In the genomic region with DNA sequence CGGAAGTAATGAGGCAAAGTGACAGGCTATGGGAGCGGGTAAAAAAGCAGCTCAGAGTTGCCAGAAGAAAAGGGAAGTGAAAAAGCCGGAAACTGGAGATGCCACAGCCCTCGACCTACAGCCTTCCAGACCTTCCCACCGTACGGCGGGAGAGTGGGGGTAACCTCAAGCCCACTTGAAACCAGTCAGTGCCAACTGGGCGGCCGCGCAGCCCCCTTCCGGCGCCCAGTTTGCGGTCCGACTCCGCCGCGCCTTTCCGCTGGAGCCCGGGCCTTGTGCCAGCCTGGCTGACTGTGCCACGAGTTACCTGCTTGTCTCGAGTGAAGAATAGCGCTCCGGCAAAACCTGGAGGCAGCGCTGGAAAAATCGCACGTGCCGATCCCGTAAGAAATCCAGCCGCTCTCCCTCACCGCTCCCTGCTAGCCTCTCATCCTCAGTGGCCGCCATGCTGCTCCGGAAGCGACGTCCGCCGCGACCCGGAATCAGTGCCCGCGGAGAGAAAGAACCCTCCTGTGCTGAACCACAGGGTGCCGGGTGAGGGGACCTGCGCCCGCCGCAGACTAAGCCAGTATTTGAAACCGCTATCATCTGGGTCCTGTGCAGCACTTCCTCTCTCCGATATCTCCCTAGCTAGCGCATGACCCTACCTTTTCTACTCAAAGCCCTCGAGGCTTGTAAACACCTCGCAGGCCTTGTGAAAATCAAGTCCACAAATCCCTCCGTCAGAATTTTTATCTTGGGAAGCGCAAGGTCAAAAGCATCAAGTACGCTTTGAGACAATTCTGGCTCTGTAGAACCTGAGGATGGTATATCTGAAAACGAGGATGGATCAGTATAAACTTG, we compare ENCODE assay signal across 1 cellular context.
TF ChIP-seq lines count a peak whose summit lies in the region.

A gene (minus strand): TSS at position 473 of the 843 bp plus-strand sequence. CDS start 26 bp downstream, at position 447.

TF ChIP-seq in HEK293, 187 proteins besides CTCF, POLR2A, EP300 and RAD21 (continued from another document and continues in another):
- TF ChIP-seq, protein P1, sequence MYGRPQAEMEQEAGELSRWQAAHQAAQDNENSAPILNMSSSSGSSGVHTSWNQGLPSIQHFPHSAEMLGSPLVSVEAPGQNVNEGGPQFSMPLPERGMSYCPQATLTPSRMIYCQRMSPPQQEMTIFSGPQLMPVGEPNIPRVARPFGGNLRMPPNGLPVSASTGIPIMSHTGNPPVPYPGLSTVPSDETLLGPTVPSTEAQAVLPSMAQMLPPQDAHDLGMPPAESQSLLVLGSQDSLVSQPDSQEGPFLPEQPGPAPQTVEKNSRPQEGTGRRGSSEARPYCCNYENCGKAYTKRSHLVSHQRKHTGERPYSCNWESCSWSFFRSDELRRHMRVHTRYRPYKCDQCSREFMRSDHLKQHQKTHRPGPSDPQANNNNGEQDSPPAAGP (tag by site-specific recombination; IDR thresholded peaks at IDR 0.05): no peak
- TF ChIP-seq ZNF302 (tag by site-specific recombination; IDR thresholded peaks at IDR 0.05; ENCODE audit: low read depth): no peak
- peak; percentile 66 for TF ChIP-seq ZNF629 (tag by site-specific recombination; IDR thresholded peaks at IDR 0.05)
- TF ChIP-seq ZBTB1 (tag by site-specific recombination; IDR thresholded peaks at IDR 0.05): no peak
- peak; percentile 69 for TF ChIP-seq SP2 (tag by site-specific recombination; IDR thresholded peaks at IDR 0.05)
- TF ChIP-seq, protein P2, sequence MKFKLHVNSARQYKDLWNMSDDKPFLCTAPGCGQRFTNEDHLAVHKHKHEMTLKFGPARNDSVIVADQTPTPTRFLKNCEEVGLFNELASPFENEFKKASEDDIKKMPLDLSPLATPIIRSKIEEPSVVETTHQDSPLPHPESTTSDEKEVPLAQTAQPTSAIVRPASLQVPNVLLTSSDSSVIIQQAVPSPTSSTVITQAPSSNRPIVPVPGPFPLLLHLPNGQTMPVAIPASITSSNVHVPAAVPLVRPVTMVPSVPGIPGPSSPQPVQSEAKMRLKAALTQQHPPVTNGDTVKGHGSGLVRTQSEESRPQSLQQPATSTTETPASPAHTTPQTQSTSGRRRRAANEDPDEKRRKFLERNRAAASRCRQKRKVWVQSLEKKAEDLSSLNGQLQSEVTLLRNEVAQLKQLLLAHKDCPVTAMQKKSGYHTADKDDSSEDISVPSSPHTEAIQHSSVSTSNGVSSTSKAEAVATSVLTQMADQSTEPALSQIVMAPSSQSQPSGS (tag by site-specific recombination; IDR thresholded peaks at IDR 0.05; ENCODE audit: low read depth): no peak
- TF ChIP-seq ZBTB8A (tag by site-specific recombination; IDR thresholded peaks at IDR 0.05): peak; percentile 100
- TF ChIP-seq WT1 (tag by site-specific recombination; IDR thresholded peaks at IDR 0.05): no peak; the same call in 1 of the 2 replicates
- TF ChIP-seq, protein P3, sequence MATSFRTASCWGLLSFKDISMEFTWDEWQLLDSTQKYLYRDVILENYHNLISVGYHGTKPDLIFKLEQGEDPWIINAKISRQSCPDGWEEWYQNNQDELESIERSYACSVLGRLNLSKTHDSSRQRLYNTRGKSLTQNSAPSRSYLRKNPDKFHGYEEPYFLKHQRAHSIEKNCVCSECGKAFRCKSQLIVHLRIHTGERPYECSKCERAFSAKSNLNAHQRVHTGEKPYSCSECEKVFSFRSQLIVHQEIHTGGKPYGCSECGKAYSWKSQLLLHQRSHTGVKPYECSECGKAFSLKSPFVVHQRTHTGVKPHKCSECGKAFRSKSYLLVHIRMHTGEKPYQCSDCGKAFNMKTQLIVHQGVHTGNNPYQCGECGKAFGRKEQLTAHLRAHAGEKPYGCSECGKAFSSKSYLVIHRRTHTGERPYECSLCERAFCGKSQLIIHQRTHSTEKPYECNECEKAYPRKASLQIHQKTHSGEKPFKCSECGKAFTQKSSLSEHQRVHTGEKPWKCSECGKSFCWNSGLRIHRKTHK (tag by site-specific recombination; IDR thresholded peaks at IDR 0.05): no peak
- TF ChIP-seq ZNF76 (tag by site-specific recombination; IDR thresholded peaks at IDR 0.05; ENCODE audit: borderline replicate concordance, low read depth): peak; percentile 52; the same call in 1 of the 2 replicates
- TF ChIP-seq ZNF660 (tag by site-specific recombination; IDR thresholded peaks at IDR 0.05): peak; percentile 83
- TF ChIP-seq ZNF341 (tag by site-specific recombination; IDR thresholded peaks at IDR 0.05; ENCODE audit: low read depth): peak; percentile 13; the same call in 1 of the 2 replicates
- TF ChIP-seq, protein P4, sequence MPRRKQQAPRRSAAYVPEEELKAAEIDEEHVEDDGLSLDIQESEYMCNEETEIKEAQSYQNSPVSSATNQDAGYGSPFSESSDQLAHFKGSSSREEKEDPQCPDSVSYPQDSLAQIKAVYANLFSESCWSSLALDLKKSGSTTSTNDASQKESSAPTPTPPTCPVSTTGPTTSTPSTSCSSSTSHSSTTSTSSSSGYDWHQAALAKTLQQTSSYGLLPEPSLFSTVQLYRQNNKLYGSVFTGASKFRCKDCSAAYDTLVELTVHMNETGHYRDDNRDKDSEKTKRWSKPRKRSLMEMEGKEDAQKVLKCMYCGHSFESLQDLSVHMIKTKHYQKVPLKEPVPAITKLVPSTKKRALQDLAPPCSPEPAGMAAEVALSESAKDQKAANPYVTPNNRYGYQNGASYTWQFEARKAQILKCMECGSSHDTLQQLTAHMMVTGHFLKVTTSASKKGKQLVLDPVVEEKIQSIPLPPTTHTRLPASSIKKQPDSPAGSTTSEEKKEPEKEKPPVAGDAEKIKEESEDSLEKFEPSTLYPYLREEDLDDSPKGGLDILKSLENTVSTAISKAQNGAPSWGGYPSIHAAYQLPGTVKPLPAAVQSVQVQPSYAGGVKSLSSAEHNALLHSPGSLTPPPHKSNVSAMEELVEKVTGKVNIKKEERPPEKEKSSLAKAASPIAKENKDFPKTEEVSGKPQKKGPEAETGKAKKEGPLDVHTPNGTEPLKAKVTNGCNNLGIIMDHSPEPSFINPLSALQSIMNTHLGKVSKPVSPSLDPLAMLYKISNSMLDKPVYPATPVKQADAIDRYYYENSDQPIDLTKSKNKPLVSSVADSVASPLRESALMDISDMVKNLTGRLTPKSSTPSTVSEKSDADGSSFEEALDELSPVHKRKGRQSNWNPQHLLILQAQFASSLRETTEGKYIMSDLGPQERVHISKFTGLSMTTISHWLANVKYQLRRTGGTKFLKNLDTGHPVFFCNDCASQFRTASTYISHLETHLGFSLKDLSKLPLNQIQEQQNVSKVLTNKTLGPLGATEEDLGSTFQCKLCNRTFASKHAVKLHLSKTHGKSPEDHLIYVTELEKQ (tag by site-specific recombination; IDR thresholded peaks at IDR 0.05; ENCODE audit: borderline replicate concordance): no peak
- 0 out of 2 replicates have a peak, but pooled peaks have one; percentile 61 for TF ChIP-seq HOXD13 (CRISPR knock-in tag; IDR thresholded peaks at IDR 0.05; ENCODE audit: borderline replicate concordance)
- peak; percentile 72; the same call in 1 of the 2 replicates for TF ChIP-seq ZBTB20 (tag by site-specific recombination; IDR thresholded peaks at IDR 0.05)
- TF ChIP-seq ZNF140 (tag by site-specific recombination; IDR thresholded peaks at IDR 0.05): no peak
- TF ChIP-seq, protein P5, sequence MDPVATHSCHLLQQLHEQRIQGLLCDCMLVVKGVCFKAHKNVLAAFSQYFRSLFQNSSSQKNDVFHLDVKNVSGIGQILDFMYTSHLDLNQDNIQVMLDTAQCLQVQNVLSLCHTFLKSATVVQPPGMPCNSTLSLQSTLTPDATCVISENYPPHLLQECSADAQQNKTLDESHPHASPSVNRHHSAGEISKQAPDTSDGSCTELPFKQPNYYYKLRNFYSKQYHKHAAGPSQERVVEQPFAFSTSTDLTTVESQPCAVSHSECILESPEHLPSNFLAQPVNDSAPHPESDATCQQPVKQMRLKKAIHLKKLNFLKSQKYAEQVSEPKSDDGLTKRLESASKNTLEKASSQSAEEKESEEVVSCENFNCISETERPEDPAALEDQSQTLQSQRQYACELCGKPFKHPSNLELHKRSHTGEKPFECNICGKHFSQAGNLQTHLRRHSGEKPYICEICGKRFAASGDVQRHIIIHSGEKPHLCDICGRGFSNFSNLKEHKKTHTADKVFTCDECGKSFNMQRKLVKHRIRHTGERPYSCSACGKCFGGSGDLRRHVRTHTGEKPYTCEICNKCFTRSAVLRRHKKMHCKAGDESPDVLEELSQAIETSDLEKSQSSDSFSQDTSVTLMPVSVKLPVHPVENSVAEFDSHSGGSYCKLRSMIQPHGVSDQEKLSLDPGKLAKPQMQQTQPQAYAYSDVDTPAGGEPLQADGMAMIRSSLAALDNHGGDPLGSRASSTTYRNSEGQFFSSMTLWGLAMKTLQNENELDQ (tag by site-specific recombination; IDR thresholded peaks at IDR 0.05; ENCODE audit: low read depth): no peak
- 0 out of 2 replicates have a peak, but pooled peaks have one; percentile 8 for TF ChIP-seq ZNF184 (tag by site-specific recombination; IDR thresholded peaks at IDR 0.05)
- TF ChIP-seq, protein P6, sequence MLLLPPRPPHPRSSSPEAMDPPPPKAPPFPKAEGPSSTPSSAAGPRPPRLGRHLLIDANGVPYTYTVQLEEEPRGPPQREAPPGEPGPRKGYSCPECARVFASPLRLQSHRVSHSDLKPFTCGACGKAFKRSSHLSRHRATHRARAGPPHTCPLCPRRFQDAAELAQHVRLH (tag by site-specific recombination; IDR thresholded peaks at IDR 0.05): peak; percentile 68; the same call in 1 of the 2 replicates
- TF ChIP-seq, protein P7, sequence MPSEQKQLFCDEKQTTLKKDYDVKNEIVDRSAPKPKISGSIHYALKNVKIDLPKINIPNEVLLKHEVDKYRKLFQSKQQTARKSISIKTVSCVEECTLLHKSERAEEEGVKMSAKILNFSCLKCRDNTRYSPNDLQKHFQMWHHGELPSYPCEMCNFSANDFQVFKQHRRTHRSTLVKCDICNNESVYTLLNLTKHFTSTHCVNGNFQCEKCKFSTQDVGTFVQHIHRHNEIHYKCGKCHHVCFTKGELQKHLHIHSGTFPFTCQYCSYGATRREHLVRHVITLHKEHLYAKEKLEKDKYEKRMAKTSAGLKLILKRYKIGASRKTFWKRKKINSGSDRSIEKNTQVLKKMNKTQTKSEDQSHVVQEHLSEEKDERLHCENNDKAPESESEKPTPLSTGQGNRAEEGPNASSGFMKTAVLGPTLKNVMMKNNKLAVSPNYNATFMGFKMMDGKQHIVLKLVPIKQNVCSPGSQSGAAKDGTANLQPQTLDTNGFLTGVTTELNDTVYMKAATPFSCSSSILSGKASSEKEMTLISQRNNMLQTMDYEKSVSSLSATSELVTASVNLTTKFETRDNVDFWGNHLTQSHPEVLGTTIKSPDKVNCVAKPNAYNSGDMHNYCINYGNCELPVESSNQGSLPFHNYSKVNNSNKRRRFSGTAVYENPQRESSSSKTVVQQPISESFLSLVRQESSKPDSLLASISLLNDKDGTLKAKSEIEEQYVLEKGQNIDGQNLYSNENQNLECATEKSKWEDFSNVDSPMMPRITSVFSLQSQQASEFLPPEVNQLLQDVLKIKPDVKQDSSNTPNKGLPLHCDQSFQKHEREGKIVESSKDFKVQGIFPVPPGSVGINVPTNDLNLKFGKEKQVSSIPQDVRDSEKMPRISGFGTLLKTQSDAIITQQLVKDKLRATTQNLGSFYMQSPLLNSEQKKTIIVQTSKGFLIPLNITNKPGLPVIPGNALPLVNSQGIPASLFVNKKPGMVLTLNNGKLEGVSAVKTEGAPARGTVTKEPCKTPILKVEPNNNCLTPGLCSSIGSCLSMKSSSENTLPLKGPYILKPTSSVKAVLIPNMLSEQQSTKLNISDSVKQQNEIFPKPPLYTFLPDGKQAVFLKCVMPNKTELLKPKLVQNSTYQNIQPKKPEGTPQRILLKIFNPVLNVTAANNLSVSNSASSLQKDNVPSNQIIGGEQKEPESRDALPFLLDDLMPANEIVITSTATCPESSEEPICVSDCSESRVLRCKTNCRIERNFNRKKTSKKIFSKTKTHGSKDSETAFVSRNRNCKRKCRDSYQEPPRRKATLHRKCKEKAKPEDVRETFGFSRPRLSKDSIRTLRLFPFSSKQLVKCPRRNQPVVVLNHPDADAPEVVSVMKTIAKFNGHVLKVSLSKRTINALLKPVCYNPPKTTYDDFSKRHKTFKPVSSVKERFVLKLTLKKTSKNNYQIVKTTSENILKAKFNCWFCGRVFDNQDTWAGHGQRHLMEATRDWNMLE (tag by site-specific recombination; conservative IDR thresholded peaks at IDR 0.05; ENCODE audit: low read depth): peak; percentile 100
- peak; percentile 87 for TF ChIP-seq ZXDB (tag by site-specific recombination; IDR thresholded peaks at IDR 0.05)
- TF ChIP-seq OVOL3 (tag by site-specific recombination; IDR thresholded peaks at IDR 0.05): no peak
- no peak for TF ChIP-seq ZNF132 (tag by site-specific recombination; IDR thresholded peaks at IDR 0.05; ENCODE audit: borderline replicate concordance)
- no peak for TF ChIP-seq ZBTB7A (tag by site-specific recombination; IDR thresholded peaks at IDR 0.05; ENCODE audit: low read depth)
- no peak for TF ChIP-seq ZNF623 (tag by site-specific recombination; IDR thresholded peaks at IDR 0.05)
- TF ChIP-seq ZNF707 (tag by site-specific recombination; IDR thresholded peaks at IDR 0.05): no peak
- no peak for TF ChIP-seq ZNF354C (tag by site-specific recombination; IDR thresholded peaks at IDR 0.05; ENCODE audit: borderline replicate concordance, low read depth)
- peak; percentile 84; the same call in 1 of the 2 replicates for TF ChIP-seq ZFP37 (tag by site-specific recombination; IDR thresholded peaks at IDR 0.05)
- TF ChIP-seq, protein P8, sequence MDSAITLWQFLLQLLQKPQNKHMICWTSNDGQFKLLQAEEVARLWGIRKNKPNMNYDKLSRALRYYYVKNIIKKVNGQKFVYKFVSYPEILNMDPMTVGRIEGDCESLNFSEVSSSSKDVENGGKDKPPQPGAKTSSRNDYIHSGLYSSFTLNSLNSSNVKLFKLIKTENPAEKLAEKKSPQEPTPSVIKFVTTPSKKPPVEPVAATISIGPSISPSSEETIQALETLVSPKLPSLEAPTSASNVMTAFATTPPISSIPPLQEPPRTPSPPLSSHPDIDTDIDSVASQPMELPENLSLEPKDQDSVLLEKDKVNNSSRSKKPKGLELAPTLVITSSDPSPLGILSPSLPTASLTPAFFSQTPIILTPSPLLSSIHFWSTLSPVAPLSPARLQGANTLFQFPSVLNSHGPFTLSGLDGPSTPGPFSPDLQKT (IDR thresholded peaks at IDR 0.05; ENCODE audit: borderline replicate concordance, low read depth, low read length): no peak
- TF ChIP-seq, protein P9, sequence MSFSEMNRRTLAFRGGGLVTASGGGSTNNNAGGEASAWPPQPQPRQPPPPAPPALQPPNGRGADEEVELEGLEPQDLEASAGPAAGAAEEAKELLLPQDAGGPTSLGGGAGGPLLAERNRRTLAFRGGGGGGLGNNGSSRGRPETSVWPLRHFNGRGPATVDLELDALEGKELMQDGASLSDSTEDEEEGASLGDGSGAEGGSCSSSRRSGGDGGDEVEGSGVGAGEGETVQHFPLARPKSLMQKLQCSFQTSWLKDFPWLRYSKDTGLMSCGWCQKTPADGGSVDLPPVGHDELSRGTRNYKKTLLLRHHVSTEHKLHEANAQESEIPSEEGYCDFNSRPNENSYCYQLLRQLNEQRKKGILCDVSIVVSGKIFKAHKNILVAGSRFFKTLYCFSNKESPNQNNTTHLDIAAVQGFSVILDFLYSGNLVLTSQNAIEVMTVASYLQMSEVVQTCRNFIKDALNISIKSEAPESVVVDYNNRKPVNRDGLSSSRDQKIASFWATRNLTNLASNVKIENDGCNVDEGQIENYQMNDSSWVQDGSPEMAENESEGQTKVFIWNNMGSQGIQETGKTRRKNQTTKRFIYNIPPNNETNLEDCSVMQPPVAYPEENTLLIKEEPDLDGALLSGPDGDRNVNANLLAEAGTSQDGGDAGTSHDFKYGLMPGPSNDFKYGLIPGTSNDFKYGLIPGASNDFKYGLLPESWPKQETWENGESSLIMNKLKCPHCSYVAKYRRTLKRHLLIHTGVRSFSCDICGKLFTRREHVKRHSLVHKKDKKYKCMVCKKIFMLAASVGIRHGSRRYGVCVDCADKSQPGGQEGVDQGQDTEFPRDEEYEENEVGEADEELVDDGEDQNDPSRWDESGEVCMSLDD (tag by site-specific recombination; IDR thresholded peaks at IDR 0.05): 0 out of 2 replicates have a peak, but pooled peaks have one; percentile 52
- no peak for TF ChIP-seq GLI4 (tag by site-specific recombination; IDR thresholded peaks at IDR 0.05)
- TF ChIP-seq SP7 (tag by site-specific recombination; IDR thresholded peaks at IDR 0.05): peak; percentile 67
- no peak for TF ChIP-seq ZNF529 (tag by site-specific recombination; IDR thresholded peaks at IDR 0.05; ENCODE audit: insufficient replicate concordance)
